Comparison of ENCODE assay signal across 18 cellular contexts in genomic region chr20:46652699-46653098, GRCh38. TPM values are rescaled to one million over a fixed set of nuclear protein-coding genes. Genes with fewer than 3 reads are reported as not detected.
DNase-seq lines count a peak whose midpoint lies in the region; ATAC-seq, FAIRE-seq and TF ChIP-seq lines count a peak whose summit lies in the region.
"Had no signal": no experiment of that assay in that cellular context is flagged by ENCODE, and none has a peak within 500 bp of the region (broad histone marks: within the 10 kb centered on the region; RNA-seq: fewer than 3 reads in every experiment).

No MANE protein-coding gene starts in this region.

- H4K20me1 ChIP-seq in K562 (replicated peaks; ENCODE audit: control insufficient read depth, insufficient read depth, low read length) = no peaks in the 10 kb centered on the region; the same call in 1 of the 2 replicates

- H3K27ac ChIP-seq in K562 (ENCODE audit: extremely low read depth, low read depth, low read length) (no peak overlapping the region), aorta (ENCODE audit: low read depth in 1 of 2, low read length in 2 of 2) (no peak overlapping the region), ovary (no peak overlapping the region)
- H3K27ac ChIP-seq: C4-2B had no signal

- CTCF ChIA-PET in K562 (lab: Yijun Ruan, JAX; ENCODE audit: low intra/inter-chr PET ratio) = no interaction called here

- no peak overlapping the region for H3K4me3 ChIP-seq in K562
- no peak overlapping the region for H3K4me3 ChIP-seq in fibroblast of villous mesenchyme (ENCODE audit: low read depth, low read length)
- H3K4me3 ChIP-seq in aorta (ENCODE audit: low read length in 2 of 2) = no peak overlapping the region
- no peak overlapping the region for H3K4me3 ChIP-seq in ovary

- no peak overlapping the region for H3K4me2 ChIP-seq in K562 (ENCODE audit: insufficient read depth, low read length)

- intact Hi-C loops in K562 (cut with micrococcal nuclease) = no loop called here
- intact Hi-C loops in aorta (cut with DNase I) = no loop called here
- intact Hi-C loops in ovary (cut with DNase I) = no loop called here

- in situ Hi-C loops in K562 (cut with MboI) = no loop called here

- TF ChIP-seq RAD21 in K562 (CRISPR knock-in tag; conservative IDR thresholded peaks at IDR 0.05 in 1 of 2, IDR thresholded peaks at IDR 0.05 in 1 of 2) = no peak

- TF ChIP-seq POLR2A in K562 (conservative IDR thresholded peaks at IDR 0.05) (no peak), ovary (IDR thresholded peaks at IDR 0.05) (no peak)

- H3K9ac ChIP-seq in K562 (ENCODE audit: insufficient read depth in 1 of 2, low read depth in 2 of 2, low read length in 2 of 2) = no peak overlapping the region

- FAIRE-seq in HTR-8/SVneo (lab: Jason Lieb, UNC) (peak; percentile 68), K562 (lab: Jason Lieb, UNC) (no peak)
- FAIRE-seq: GM12892 had no signal

- no TSS peak for BruUV-seq in K562 (replicated peaks; lab: Mats Ljungman, UMichigan)

- no peak for TF ChIP-seq EP300 in K562 (IDR thresholded peaks at IDR 0.05; ENCODE audit: low read length)
- no peak for TF ChIP-seq EP300 in ovary (IDR thresholded peaks at IDR 0.05)

- H3K9me3 ChIP-seq in K562 (replicated peaks; ENCODE audit: control insufficient read depth, insufficient read depth, low read depth, low read length) = no peaks in the 10 kb centered on the region
- no peaks in the 10 kb centered on the region for H3K9me3 ChIP-seq in aorta (ENCODE audit: control insufficient read depth, low read length)
- H3K9me3 ChIP-seq in ovary = no peaks in the 10 kb centered on the region

- H3K36me3 ChIP-seq in K562 (ENCODE audit: control insufficient read depth, insufficient read depth, low read length) (no peaks in the 10 kb centered on the region), aorta (ENCODE audit: control insufficient read depth in 1 of 2, insufficient read depth in 2 of 2, low read length in 1 of 2) (no peaks in the 10 kb centered on the region), ovary (no peaks in the 10 kb centered on the region)

- POLR2A ChIA-PET in K562 (lab: Yijun Ruan, JAX) = interaction anchor here (0.6 kb wide), 1 partner anchor 18 kb away, joined by 3 read pairs; no protein-coding TSS in a partner anchor

- no peaks in the 10 kb centered on the region for H3K79me2 ChIP-seq in K562 (ENCODE audit: control insufficient read depth, insufficient read depth, low read length)

- ATAC-seq in K562 (no peak), aorta (ENCODE audit: low FRiP score) (no peak), HG03159 (IDR thresholded peaks at IDR 0.05; ENCODE audit: unreplicated experiment) (no peak), esophagus mucosa (no peak)

- H3K4me1 ChIP-seq in K562 (replicated peaks in 1 of 2; ENCODE audit: control insufficient read depth in 2 of 2, insufficient read depth in 2 of 2, low read length in 2 of 2) (peaks cover 20 to 22% of the 10 kb centered on the region in 2 experiments; a peak in 4 of 5 replicates), aorta (ENCODE audit: control insufficient read depth in 1 of 2, insufficient read depth in 2 of 2, low read length in 2 of 2) (no peaks in the 10 kb centered on the region), ovary (ENCODE audit: insufficient read depth) (peaks cover 4% of the 10 kb centered on the region)

- H2AFZ ChIP-seq in K562 (ENCODE audit: low read depth, low read length) = no peak overlapping the region

- DNase-seq in Daoy (ENCODE audit: low read depth) (peak; percentile 8), HTR-8/SVneo (ENCODE audit: insufficient read length, low spot score) (no peak), K562 (ENCODE audit: extremely low read depth in 1 of 4, low spot score in 3 of 4) (no peak), fibroblast of villous mesenchyme (ENCODE audit: low read depth) (peak; percentile 8), aorta (no peak), ovary (no peak)
- DNase-seq: DND-41, Kasumi-1, NCI-H146, NCI-H2081, NCI-H510A, NCI-H774 had no signal

- H3K27me3 ChIP-seq in K562 (ENCODE audit: control insufficient read depth in 2 of 2, insufficient read depth in 2 of 2, low read length in 2 of 2) (no peaks in the 10 kb centered on the region), aorta (ENCODE audit: control insufficient read depth in 1 of 2, insufficient read depth in 2 of 2, low read length in 1 of 2) (no peaks in the 10 kb centered on the region), ovary (no peaks in the 10 kb centered on the region)

- TF ChIP-seq CTCF in K562 (IDR thresholded peaks at IDR 0.05 in 2 of 3, conservative IDR thresholded peaks at IDR 0.05 in 1 of 3; ENCODE audit: insufficient read depth in 2 of 3, low read depth in 1 of 3, low read length in 3 of 3) = no peak
- no peak for TF ChIP-seq CTCF in fibroblast of villous mesenchyme (IDR thresholded peaks at IDR 0.05; ENCODE audit: insufficient read depth, low read depth, low read length)
- no peak for TF ChIP-seq CTCF in ovary (IDR thresholded peaks at IDR 0.05)

- no peaks in the 10 kb centered on the region for H3K9me1 ChIP-seq in K562 (ENCODE audit: control insufficient read depth, insufficient read depth, low read length)

RNA-seq across cellular contexts. Expression of gene SLC13A3, which starts 1.4 kb away (rescaled TPM):
- 0.11 TPM in 1 of 2 replicates, not detected in the other for total RNA-seq in Daoy (2014; rRNA removed; shearing (Covaris generic))
- total RNA-seq in K562 (2011; cell fraction: chromatin; rRNA removed; ENCODE audit: low replicate concordance) = 16.8 and 17.8 TPM in 2 replicates
- total RNA-seq in K562 (2011; cell fraction: nucleolus; rRNA removed) = 12.0 and 14.7 TPM in 2 replicates
- total RNA-seq in K562 (2011; cell fraction: nucleoplasm; rRNA removed) = 20.2 and 32.4 TPM in 2 replicates
- total RNA-seq in K562 (2014; rRNA removed) (9.9 and 10.0 TPM in 2 replicates), K562 (2014; rRNA removed; fragmentation: Illumina TruSeq; extraction: Trizol) (8.5 and 8.8 TPM in 2 replicates), K562 (2015; rRNA removed; fragmentation: Illumina TruSeq; extraction: Trizol) (6.4 and 7.1 TPM in 2 replicates), K562 (2021) (14.9 and 16.4 TPM in 2 replicates), fibroblast of villous mesenchyme (1.6 and 4.3 TPM in 2 replicates), aorta (1 to 10 TPM; 3.7 to 5.1 TPM), ovary (1 to 10 TPM in 6 of 7 donors, under 1 TPM in 1; 0.36 to 6.1 (median 4.6) TPM), esophagus mucosa (0.92 TPM)
- polyA plus RNA-seq in K562 (2011; rRNA removed) (8.5 and 11.2 TPM in 2 replicates), K562 (2014; fragmentation: Illumina TruSeq; extraction: Trizol) (15.0 and 15.7 TPM in 2 replicates), K562 (2014; fragmentation: Nextera tagmentation; extraction: Ambion mirVana) (1 to 10 TPM; 5.5 to 7.3 TPM), K562 (2014; rRNA removed) (7.9 and 9.1 TPM in 2 replicates), aorta (1 to 10 TPM in 1 of 2 donors, not detected in 1; 1.8 TPM), ovary (1 to 10 TPM; 1.3 to 7.1 TPM)
- 6.1 and 11.5 TPM in 2 replicates for polyA plus RNA-seq in K562 (2011; cell fraction: cytosol; rRNA removed)
- polyA plus RNA-seq in K562 (2011; cell fraction: nucleus; rRNA removed) = 12.4 and 12.9 TPM in 2 replicates
- polyA plus RNA-seq in K562 (2012) = 9.8 and 12.8 TPM in 2 replicates
- 9.0 and 11.4 TPM in 2 replicates for polyA minus RNA-seq in K562 (2011; rRNA and poly(A)+ RNA removed)
- polyA minus RNA-seq in K562 (2011; cell fraction: cytosol; rRNA and poly(A)+ RNA removed) = 6.6 and 8.1 TPM in 2 replicates
- 6.6 and 14.7 TPM in 2 replicates for polyA minus RNA-seq in K562 (2011; cell fraction: nucleus; rRNA and poly(A)+ RNA removed)
- total RNA-seq: H4 had no signal

RNA-seq across cellular contexts. Expression of gene TP53RK, which starts 36.5 kb away (rescaled TPM):
- 21.4 and 24.7 TPM in 2 replicates for total RNA-seq in Daoy (2014; rRNA removed; shearing (Covaris generic))
- 8.1 and 13.3 TPM in 2 replicates for total RNA-seq in K562 (2011; cell fraction: chromatin; rRNA removed; ENCODE audit: low replicate concordance)
- 8.9 and 10.0 TPM in 2 replicates for total RNA-seq in K562 (2011; cell fraction: nucleolus; rRNA removed)
- total RNA-seq in K562 (2011; cell fraction: nucleoplasm; rRNA removed) = 12.8 and 19.0 TPM in 2 replicates
- total RNA-seq in K562 (2014; rRNA removed) (35.1 and 43.5 TPM in 2 replicates), K562 (2014; rRNA removed; fragmentation: Illumina TruSeq; extraction: Trizol) (17.2 and 18.4 TPM in 2 replicates), K562 (2015; rRNA removed; fragmentation: Illumina TruSeq; extraction: Trizol) (16.7 and 18.0 TPM in 2 replicates), K562 (2021) (12.9 and 16.4 TPM in 2 replicates), fibroblast of villous mesenchyme (23.2 and 26.3 TPM in 2 replicates), aorta (10 to 100 TPM in 1 of 2 donors, 1 to 10 TPM in 1; 9.4 to 10.4 TPM), ovary (10 to 100 TPM; 11.3 to 17.3 (median 13.4) TPM), esophagus mucosa (7.8 TPM)
- polyA plus RNA-seq in K562 (2011; rRNA removed) (14.4 and 18.3 TPM in 2 replicates), K562 (2014; fragmentation: Illumina TruSeq; extraction: Trizol) (10.7 and 13.2 TPM in 2 replicates), K562 (2014; fragmentation: Nextera tagmentation; extraction: Ambion mirVana) (1 to 10 TPM; 2.9 to 4.2 TPM), K562 (2014; rRNA removed) (18.5 and 24.8 TPM in 2 replicates), aorta (1 to 10 TPM; 9.3 to 9.4 TPM), ovary (10 to 100 TPM in 1 of 2 donors, 1 to 10 TPM in 1; 7.7 to 17.5 TPM)
- 9.9 and 11.6 TPM in 2 replicates for polyA plus RNA-seq in K562 (2011; cell fraction: cytosol; rRNA removed)
- 5.7 and 7.0 TPM in 2 replicates for polyA plus RNA-seq in K562 (2011; cell fraction: nucleus; rRNA removed)
- polyA plus RNA-seq in K562 (2012) = 9.6 and 12.2 TPM in 2 replicates
- polyA minus RNA-seq in K562 (2011; rRNA and poly(A)+ RNA removed) = 9.8 and 12.9 TPM in 2 replicates
- polyA minus RNA-seq in K562 (2011; cell fraction: cytosol; rRNA and poly(A)+ RNA removed) = 6.1 and 6.4 TPM in 2 replicates
- polyA minus RNA-seq in K562 (2011; cell fraction: nucleus; rRNA and poly(A)+ RNA removed) = 6.5 and 10.7 TPM in 2 replicates

RNA-seq across cellular contexts. Expression of gene SLC2A10, which starts 56.8 kb away (rescaled TPM):
- 3.8 and 11.4 TPM in 2 replicates for total RNA-seq in Daoy (2014; rRNA removed; shearing (Covaris generic))
- 0.21 TPM in 1 of 2 replicates, not detected in the other for total RNA-seq in K562 (2011; cell fraction: chromatin; rRNA removed; ENCODE audit: low replicate concordance)
- total RNA-seq in K562 (2011; cell fraction: nucleolus; rRNA removed) = 1.0 and 1.8 TPM in 2 replicates
- total RNA-seq in K562 (2011; cell fraction: nucleoplasm; rRNA removed) = 1.7 and 1.9 TPM in 2 replicates
- total RNA-seq in K562 (2014; rRNA removed) (0.86 and 1.8 TPM in 2 replicates), K562 (2014; rRNA removed; fragmentation: Illumina TruSeq; extraction: Trizol) (0.06 and 0.07 TPM in 2 replicates), K562 (2015; rRNA removed; fragmentation: Illumina TruSeq; extraction: Trizol) (0.22 and 0.57 TPM in 2 replicates), K562 (2021) (0.16 and 0.58 TPM in 2 replicates), fibroblast of villous mesenchyme (45.4 and 52.7 TPM in 2 replicates), aorta (10 to 100 TPM; 13.9 to 25.6 TPM), ovary (10 to 100 TPM in 5 of 7 donors, 1 to 10 TPM in 2; 7.3 to 27.7 (median 15.1) TPM), esophagus mucosa (2.1 TPM)
- polyA plus RNA-seq in K562 (2011; rRNA removed) (0.10 and 0.38 TPM in 2 replicates), K562 (2014; fragmentation: Illumina TruSeq; extraction: Trizol) (0.12 and 0.14 TPM in 2 replicates), K562 (2014; fragmentation: Nextera tagmentation; extraction: Ambion mirVana) (under 1 TPM; 0.01 to 0.08 TPM), K562 (2014; rRNA removed) (0.04 and 0.11 TPM in 2 replicates), aorta (1 to 10 TPM; 3.5 to 9.7 TPM), ovary (10 to 100 TPM; 11.0 to 18.4 TPM)
- 0.22 and 0.33 TPM in 2 replicates for polyA plus RNA-seq in K562 (2011; cell fraction: cytosol; rRNA removed)
- polyA plus RNA-seq in K562 (2011; cell fraction: nucleus; rRNA removed) = 1.1 and 1.7 TPM in 2 replicates
- polyA plus RNA-seq in K562 (2012) = 0.64 and 2.1 TPM in 2 replicates
- polyA minus RNA-seq in K562 (2011; rRNA and poly(A)+ RNA removed) = 0.07 and 0.84 TPM in 2 replicates
- polyA minus RNA-seq in K562 (2011; cell fraction: cytosol; rRNA and poly(A)+ RNA removed) = 0.82 TPM in 1 of 2 replicates, not detected in the other
- polyA minus RNA-seq in K562 (2011; cell fraction: nucleus; rRNA and poly(A)+ RNA removed) = 1.4 TPM in 1 of 2 replicates, not detected in the other
- total RNA-seq: A673 had no signal

Comparison
In these comparisons a context has a peak if more than half of its experiments do, and no peak if none do; other contexts are left out.
1. DNase-seq: peak in Daoy (single experiment) and fibroblast of villous mesenchyme (single experiment); none in HTR-8/SVneo (single experiment), K562 (0 of 4), aorta (0 of 2) and ovary (0 of 5).